18 cellular contexts compared by ENCODE assay signal in the genomic region with DNA sequence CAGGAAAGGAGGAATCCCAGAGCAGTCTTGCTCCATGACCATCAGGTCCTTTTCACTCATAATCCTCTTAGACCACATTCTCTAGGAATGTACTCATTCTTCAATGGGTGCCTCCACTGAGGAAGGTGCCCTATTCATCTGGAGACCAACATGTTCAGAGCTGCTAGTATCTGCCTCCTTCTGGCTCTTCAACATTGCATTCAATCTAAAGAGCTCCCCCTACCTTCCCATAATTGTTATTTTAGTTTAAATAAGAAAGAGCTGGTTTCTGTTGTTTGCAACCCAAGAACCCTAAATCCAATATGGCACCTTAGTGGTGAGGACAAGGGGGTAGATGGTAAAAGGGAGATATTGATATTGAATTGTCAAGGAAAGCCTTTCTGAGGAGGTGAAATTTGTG.
DNase-seq lines count a peak whose midpoint lies in the region; ATAC-seq and TF ChIP-seq lines count a peak whose summit lies in the region.
"Had no signal": no experiment of that assay in that cellular context is flagged by ENCODE, and none has a peak within 500 bp of the region (broad histone marks: within the 10 kb centered on the region; RNA-seq: fewer than 3 reads in every experiment).

No MANE protein-coding gene starts in this region.

- peaks cover 4% of the 10 kb centered on the region for H3K27me3 Mint-ChIP-seq in GM23338 (ENCODE audit: insufficient read depth, low read depth, poor library complexity)

- H2AFZ ChIP-seq in GM23338 (no peak overlapping the region), smooth muscle cell (ENCODE audit: low read depth) (no peak overlapping the region), Karpas-422 (ENCODE audit: low read length) (no peak overlapping the region)

- H3K9ac ChIP-seq in smooth muscle cell (ENCODE audit: low read depth) (no peak overlapping the region), Karpas-422 (ENCODE audit: low read length) (no peak overlapping the region)

- DNase-seq in GM23338 (ENCODE audit: low spot score) (no peak), NAMALWA (ENCODE audit: low spot score) (peak; percentile 5), epithelial cell of esophagus (ENCODE audit: low read depth) (peak; percentile 15), smooth muscle cell (lab: John Stamatoyannopoulos, UW; ENCODE audit: unreplicated experiment) (no peak), Karpas-422 (no peak), Peyer's patch (no peak), head of caudate nucleus (no peak)
- DNase-seq: CD8-positive, alpha-beta T cell; DMS79 treated with DMSO at 0.1 percent for 48 hours; GDM1; NCI-H1092; NCI-H146; NCI-H2081; NCI-H510A; NCI-H774; SHP77 treated with DMSO at 0.1 percent for 48 hours had no signal

- no peaks in the 10 kb centered on the region; the same call in 2 of the 3 replicates for H3K36me3 Mint-ChIP-seq in GM23338 (ENCODE audit: low read depth)
- H3K36me3 Mint-ChIP-seq: CD8-positive, alpha-beta T cell; IgD-negative memory B cell had no signal

- H3K9me3 ChIP-seq in smooth muscle cell (replicated peaks; ENCODE audit: low read depth) (no peaks in the 10 kb centered on the region), Karpas-422 (ENCODE audit: low read length) (no peaks in the 10 kb centered on the region), Peyer's patch (no peaks in the 10 kb centered on the region)

- ATAC-seq in GM23338: no peak
- ATAC-seq: CD8-positive, alpha-beta T cell; SK-N-SH treated with all-trans-retinoic acid at 6 μM for 48 hours had no signal

- H3K36me3 ChIP-seq in GM23338 (ENCODE audit: insufficient read depth): no peaks in the 10 kb centered on the region
- H3K36me3 ChIP-seq in smooth muscle cell (ENCODE audit: low read depth): no peaks in the 10 kb centered on the region
- no peaks in the 10 kb centered on the region for H3K36me3 ChIP-seq in Karpas-422 (ENCODE audit: insufficient read depth, low read length)
- H3K36me3 ChIP-seq in Peyer's patch: no peaks in the 10 kb centered on the region

- H3K27ac ChIP-seq in GM23338 (ENCODE audit: low read depth) (no peak overlapping the region), smooth muscle cell (ENCODE audit: low read depth) (peak overlapping the region; percentile 94), Karpas-422 (ENCODE audit: low read length) (no peak overlapping the region), Peyer's patch (no peak overlapping the region)

- H3K4me2 ChIP-seq in GM23338 (no peak overlapping the region), smooth muscle cell (no peak overlapping the region), Karpas-422 (ENCODE audit: low read depth, low read length, poor library complexity, severe bottlenecking) (no peak overlapping the region)

- no peaks in the 10 kb centered on the region for H4K20me1 ChIP-seq in GM23338 (replicated peaks; ENCODE audit: insufficient read depth)
- H4K20me1 ChIP-seq in smooth muscle cell (ENCODE audit: low read depth): no peaks in the 10 kb centered on the region
- no peaks in the 10 kb centered on the region for H4K20me1 ChIP-seq in Karpas-422 (ENCODE audit: insufficient read depth, low read depth, low read length)

- peaks cover 3% of the 10 kb centered on the region; the same call in 1 of the 3 replicates for H3K9me3 Mint-ChIP-seq in GM23338
- H3K9me3 Mint-ChIP-seq: CD8-positive, alpha-beta T cell had no signal

- H3K27me3 ChIP-seq in GM23338 (ENCODE audit: insufficient read depth) (no peaks in the 10 kb centered on the region), smooth muscle cell (ENCODE audit: low read depth) (no peaks in the 10 kb centered on the region), Karpas-422 (ENCODE audit: low read length) (no peaks in the 10 kb centered on the region), Peyer's patch (no peaks in the 10 kb centered on the region)

- no peaks in the 10 kb centered on the region for H3K9me2 ChIP-seq in GM23338 (ENCODE audit: insufficient read depth)
- no peaks in the 10 kb centered on the region for H3K9me2 ChIP-seq in Karpas-422 (replicated peaks; ENCODE audit: insufficient read depth, low read length)

- H3K4me3 ChIP-seq in GM23338 (no peak overlapping the region), epithelial cell of esophagus (ENCODE audit: low read length) (no peak overlapping the region), smooth muscle cell (no peak overlapping the region), Karpas-422 (ENCODE audit: low read length) (no peak overlapping the region), Peyer's patch (no peak overlapping the region)

- H3K79me2 ChIP-seq in GM23338 (replicated peaks; ENCODE audit: insufficient read depth): no peaks in the 10 kb centered on the region
- no peaks in the 10 kb centered on the region for H3K79me2 ChIP-seq in smooth muscle cell (ENCODE audit: low read depth)
- H3K79me2 ChIP-seq in Karpas-422 (ENCODE audit: low read length): no peaks in the 10 kb centered on the region

- no peak overlapping the region for H3K4me3 Mint-ChIP-seq in GM23338
- H3K4me3 Mint-ChIP-seq: CD8-positive, alpha-beta T cell; IgD-negative memory B cell had no signal

- intact Hi-C loops in head of caudate nucleus (cut with DNase I): no loop called here

- H3K4me1 ChIP-seq in GM23338 (ENCODE audit: insufficient read depth): peaks cover 8% of the 10 kb centered on the region; the same call in 1 of the 2 replicates
- no peaks in the 10 kb centered on the region for H3K4me1 ChIP-seq in smooth muscle cell (ENCODE audit: low read depth)
- H3K4me1 ChIP-seq in Karpas-422 (ENCODE audit: low read length): no peaks in the 10 kb centered on the region
- no peaks in the 10 kb centered on the region for H3K4me1 ChIP-seq in Peyer's patch

- H3K27ac Mint-ChIP-seq in GM23338: no peak overlapping the region
- H3K27ac Mint-ChIP-seq: CD8-positive, alpha-beta T cell; IgD-negative memory B cell had no signal

- TF ChIP-seq CTCF in GM23338 (conservative IDR thresholded peaks at IDR 0.05; ENCODE audit: low read depth in 2 of 2): peak; percentile 31 to 33; a peak in 3 of 4 replicates
- no peak for TF ChIP-seq CTCF in epithelial cell of esophagus (IDR thresholded peaks at IDR 0.05; ENCODE audit: insufficient read depth, low read depth, low read length, missing control alignments)
- no peak for TF ChIP-seq CTCF in smooth muscle cell (IDR thresholded peaks at IDR 0.05; ENCODE audit: borderline replicate concordance, insufficient read depth, poor library complexity, severe bottlenecking)
- no peak for TF ChIP-seq CTCF in Peyer's patch (IDR thresholded peaks at IDR 0.05)

- TF ChIP-seq POLR2A in Peyer's patch (IDR thresholded peaks at IDR 0.05): no peak

- no peaks in the 10 kb centered on the region for H3F3A ChIP-seq in GM23338 (replicated peaks; ENCODE audit: low read depth)
- H3F3A ChIP-seq in smooth muscle cell (ENCODE audit: low read depth): no peaks in the 10 kb centered on the region

- peaks cover 8% of the 10 kb centered on the region; the same call in 2 of the 3 replicates for H3K4me1 Mint-ChIP-seq in GM23338
- H3K4me1 Mint-ChIP-seq: IgD-negative memory B cell had no signal

TF ChIP-seq in GM23338, 12 proteins besides CTCF, POLR2A, EP300 and RAD21:
- TF ChIP-seq EZH2phosphoT487 (IDR thresholded peaks at IDR 0.05; ENCODE audit: unreplicated experiment) (no peak), ZNF331 (CRISPR knock-in tag; IDR thresholded peaks at IDR 0.05; ENCODE audit: low read depth) (no peak), CREB1 (CRISPR knock-in tag; IDR thresholded peaks at IDR 0.05; ENCODE audit: low read depth) (no peak)
- TF ChIP-seq, protein P1, sequence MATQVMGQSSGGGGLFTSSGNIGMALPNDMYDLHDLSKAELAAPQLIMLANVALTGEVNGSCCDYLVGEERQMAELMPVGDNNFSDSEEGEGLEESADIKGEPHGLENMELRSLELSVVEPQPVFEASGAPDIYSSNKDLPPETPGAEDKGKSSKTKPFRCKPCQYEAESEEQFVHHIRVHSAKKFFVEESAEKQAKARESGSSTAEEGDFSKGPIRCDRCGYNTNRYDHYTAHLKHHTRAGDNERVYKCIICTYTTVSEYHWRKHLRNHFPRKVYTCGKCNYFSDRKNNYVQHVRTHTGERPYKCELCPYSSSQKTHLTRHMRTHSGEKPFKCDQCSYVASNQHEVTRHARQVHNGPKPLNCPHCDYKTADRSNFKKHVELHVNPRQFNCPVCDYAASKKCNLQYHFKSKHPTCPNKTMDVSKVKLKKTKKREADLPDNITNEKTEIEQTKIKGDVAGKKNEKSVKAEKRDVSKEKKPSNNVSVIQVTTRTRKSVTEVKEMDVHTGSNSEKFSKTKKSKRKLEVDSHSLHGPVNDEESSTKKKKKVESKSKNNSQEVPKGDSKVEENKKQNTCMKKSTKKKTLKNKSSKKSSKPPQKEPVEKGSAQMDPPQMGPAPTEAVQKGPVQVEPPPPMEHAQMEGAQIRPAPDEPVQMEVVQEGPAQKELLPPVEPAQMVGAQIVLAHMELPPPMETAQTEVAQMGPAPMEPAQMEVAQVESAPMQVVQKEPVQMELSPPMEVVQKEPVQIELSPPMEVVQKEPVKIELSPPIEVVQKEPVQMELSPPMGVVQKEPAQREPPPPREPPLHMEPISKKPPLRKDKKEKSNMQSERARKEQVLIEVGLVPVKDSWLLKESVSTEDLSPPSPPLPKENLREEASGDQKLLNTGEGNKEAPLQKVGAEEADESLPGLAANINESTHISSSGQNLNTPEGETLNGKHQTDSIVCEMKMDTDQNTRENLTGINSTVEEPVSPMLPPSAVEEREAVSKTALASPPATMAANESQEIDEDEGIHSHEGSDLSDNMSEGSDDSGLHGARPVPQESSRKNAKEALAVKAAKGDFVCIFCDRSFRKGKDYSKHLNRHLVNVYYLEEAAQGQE (IDR thresholded peaks at IDR 0.05; ENCODE audit: unreplicated experiment): no peak
- TF ChIP-seq, protein P2, sequence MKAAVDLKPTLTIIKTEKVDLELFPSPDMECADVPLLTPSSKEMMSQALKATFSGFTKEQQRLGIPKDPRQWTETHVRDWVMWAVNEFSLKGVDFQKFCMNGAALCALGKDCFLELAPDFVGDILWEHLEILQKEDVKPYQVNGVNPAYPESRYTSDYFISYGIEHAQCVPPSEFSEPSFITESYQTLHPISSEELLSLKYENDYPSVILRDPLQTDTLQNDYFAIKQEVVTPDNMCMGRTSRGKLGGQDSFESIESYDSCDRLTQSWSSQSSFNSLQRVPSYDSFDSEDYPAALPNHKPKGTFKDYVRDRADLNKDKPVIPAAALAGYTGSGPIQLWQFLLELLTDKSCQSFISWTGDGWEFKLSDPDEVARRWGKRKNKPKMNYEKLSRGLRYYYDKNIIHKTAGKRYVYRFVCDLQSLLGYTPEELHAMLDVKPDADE (IDR thresholded peaks at IDR 0.05): no peak

Comparison
In these comparisons a context has a peak if more than half of its experiments do, and no peak if none do; other contexts are left out.
1. DNase-seq: peak in NAMALWA (single experiment) and epithelial cell of esophagus (single experiment); none in GM23338 (single experiment), smooth muscle cell (single experiment), Karpas-422 (single experiment), Peyer's patch (0 of 3) and head of caudate nucleus (0 of 42).
2. CTCF ChIP-seq: peak in GM23338 (2 of 2); none in epithelial cell of esophagus (single experiment), smooth muscle cell (single experiment) and Peyer's patch (0 of 6).